Comparison of ENCODE assay signal across 7 cellular contexts in genomic region chr3:184121031-184121430, GRCh38. TPM values are rescaled to one million over a fixed set of nuclear protein-coding genes. Genes with fewer than 3 reads are reported as not detected.
"Had no signal": no experiment of that assay in that cellular context is flagged by ENCODE, and none has a peak within 500 bp of the region (broad histone marks: within the 10 kb centered on the region; RNA-seq: fewer than 3 reads in every experiment).

No MANE protein-coding gene starts in this region.

RNA-seq across cellular contexts. Expression of gene HTR3E, which starts 24.2 kb away (rescaled TPM):
- polyA plus RNA-seq: endothelial cell of umbilical vein, esophagus, fibroblast of lung, foreskin keratinocyte, heart left ventricle, heart right ventricle, hepatocyte had no signal
